In genomic region chr9:74952281-74953151, GRCh38 we compare ENCODE assay signal across 1 cellular context.
TF ChIP-seq lines count a peak whose summit lies in the region.

TSS of gene C9orf40 (minus strand) at chr9:74952912. CDS start at chr9:74952611, 301 bp downstream.

TF ChIP-seq in HepG2, 621 proteins besides CTCF, POLR2A, EP300 and RAD21 (continued from another document and continues in another):
- peak; percentile 91 for TF ChIP-seq ZFY (CRISPR knock-in tag; IDR thresholded peaks at IDR 0.05)
- TF ChIP-seq, protein P1, sequence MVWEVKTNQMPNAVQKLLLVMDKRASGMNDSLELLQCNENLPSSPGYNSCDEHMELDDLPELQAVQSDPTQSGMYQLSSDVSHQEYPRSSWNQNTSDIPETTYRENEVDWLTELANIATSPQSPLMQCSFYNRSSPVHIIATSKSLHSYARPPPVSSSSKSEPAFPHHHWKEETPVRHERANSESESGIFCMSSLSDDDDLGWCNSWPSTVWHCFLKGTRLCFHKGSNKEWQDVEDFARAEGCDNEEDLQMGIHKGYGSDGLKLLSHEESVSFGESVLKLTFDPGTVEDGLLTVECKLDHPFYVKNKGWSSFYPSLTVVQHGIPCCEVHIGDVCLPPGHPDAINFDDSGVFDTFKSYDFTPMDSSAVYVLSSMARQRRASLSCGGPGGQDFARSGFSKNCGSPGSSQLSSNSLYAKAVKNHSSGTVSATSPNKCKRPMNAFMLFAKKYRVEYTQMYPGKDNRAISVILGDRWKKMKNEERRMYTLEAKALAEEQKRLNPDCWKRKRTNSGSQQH (CRISPR knock-in tag; IDR thresholded peaks at IDR 0.05; ENCODE audit: low read depth): peak; percentile 74
- TF ChIP-seq GMEB2 (CRISPR knock-in tag; IDR thresholded peaks at IDR 0.05; ENCODE audit: low read depth): 0 out of 2 replicates have a peak, but pooled peaks have one; percentile 45
- TF ChIP-seq, protein P2, sequence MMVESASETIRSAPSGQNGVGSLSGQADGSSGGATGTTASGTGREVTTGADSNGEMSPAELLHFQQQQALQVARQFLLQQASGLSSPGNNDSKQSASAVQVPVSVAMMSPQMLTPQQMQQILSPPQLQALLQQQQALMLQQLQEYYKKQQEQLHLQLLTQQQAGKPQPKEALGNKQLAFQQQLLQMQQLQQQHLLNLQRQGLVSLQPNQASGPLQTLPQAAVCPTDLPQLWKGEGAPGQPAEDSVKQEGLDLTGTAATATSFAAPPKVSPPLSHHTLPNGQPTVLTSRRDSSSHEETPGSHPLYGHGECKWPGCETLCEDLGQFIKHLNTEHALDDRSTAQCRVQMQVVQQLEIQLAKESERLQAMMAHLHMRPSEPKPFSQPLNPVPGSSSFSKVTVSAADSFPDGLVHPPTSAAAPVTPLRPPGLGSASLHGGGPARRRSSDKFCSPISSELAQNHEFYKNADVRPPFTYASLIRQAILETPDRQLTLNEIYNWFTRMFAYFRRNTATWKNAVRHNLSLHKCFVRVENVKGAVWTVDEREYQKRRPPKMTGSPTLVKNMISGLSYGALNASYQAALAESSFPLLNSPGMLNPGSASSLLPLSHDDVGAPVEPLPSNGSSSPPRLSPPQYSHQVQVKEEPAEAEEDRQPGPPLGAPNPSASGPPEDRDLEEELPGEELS (CRISPR knock-in tag; IDR thresholded peaks at IDR 0.05): 0 out of 2 replicates have a peak, but pooled peaks have one; percentile 4
- TF ChIP-seq THAP11 (CRISPR knock-in tag; IDR thresholded peaks at IDR 0.05): peak; percentile 47
- peak; percentile 68 for TF ChIP-seq SALL1 (CRISPR knock-in tag; IDR thresholded peaks at IDR 0.05)
- TF ChIP-seq PLRG1 (conservative IDR thresholded peaks at IDR 0.05): no peak
- no peak; the same call in 1 of the 2 replicates for TF ChIP-seq ZNF432 (CRISPR knock-in tag; IDR thresholded peaks at IDR 0.05; ENCODE audit: borderline replicate concordance)
- TF ChIP-seq ZBED4 (CRISPR knock-in tag; IDR thresholded peaks at IDR 0.05; ENCODE audit: borderline replicate concordance): no peak; the same call in 1 of the 2 replicates
- no peak for TF ChIP-seq ZNF572 (CRISPR knock-in tag; IDR thresholded peaks at IDR 0.05)
- no peak for TF ChIP-seq FOSL2 (CRISPR knock-in tag; IDR thresholded peaks at IDR 0.05)
- TF ChIP-seq XRCC5 (optimal IDR thresholded peaks at IDR 0.05; ENCODE audit: low read length): peak; percentile 87
- TF ChIP-seq ZNF816 (CRISPR knock-in tag; IDR thresholded peaks at IDR 0.05; ENCODE audit: borderline replicate concordance): peak; percentile 22; the same call in 1 of the 2 replicates
- TF ChIP-seq FOSL1 (CRISPR knock-in tag; IDR thresholded peaks at IDR 0.05; ENCODE audit: borderline replicate concordance): no peak; the same call in 1 of the 2 replicates
- no peak for TF ChIP-seq AKNA (CRISPR knock-in tag; IDR thresholded peaks at IDR 0.05; ENCODE audit: borderline replicate concordance)
- peak; percentile 17; the same call in 1 of the 2 replicates for TF ChIP-seq JUN (CRISPR knock-in tag; IDR thresholded peaks at IDR 0.05)
- no peak; the same call in none of the 2 replicates for TF ChIP-seq REPIN1 (CRISPR knock-in tag; IDR thresholded peaks at IDR 0.05; ENCODE audit: borderline replicate concordance, low read depth)
- TF ChIP-seq SUZ12 (IDR thresholded peaks at IDR 0.05; ENCODE audit: low read depth, low read length): no peak
- TF ChIP-seq, protein P3, sequence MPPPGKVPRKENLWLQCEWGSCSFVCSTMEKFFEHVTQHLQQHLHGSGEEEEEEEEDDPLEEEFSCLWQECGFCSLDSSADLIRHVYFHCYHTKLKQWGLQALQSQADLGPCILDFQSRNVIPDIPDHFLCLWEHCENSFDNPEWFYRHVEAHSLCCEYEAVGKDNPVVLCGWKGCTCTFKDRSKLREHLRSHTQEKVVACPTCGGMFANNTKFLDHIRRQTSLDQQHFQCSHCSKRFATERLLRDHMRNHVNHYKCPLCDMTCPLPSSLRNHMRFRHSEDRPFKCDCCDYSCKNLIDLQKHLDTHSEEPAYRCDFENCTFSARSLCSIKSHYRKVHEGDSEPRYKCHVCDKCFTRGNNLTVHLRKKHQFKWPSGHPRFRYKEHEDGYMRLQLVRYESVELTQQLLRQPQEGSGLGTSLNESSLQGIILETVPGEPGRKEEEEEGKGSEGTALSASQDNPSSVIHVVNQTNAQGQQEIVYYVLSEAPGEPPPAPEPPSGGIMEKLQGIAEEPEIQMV (CRISPR knock-in tag; IDR thresholded peaks at IDR 0.05; ENCODE audit: low read depth): peak; percentile 46; the same call in 1 of the 2 replicates
- TF ChIP-seq MAFG (CRISPR knock-in tag; IDR thresholded peaks at IDR 0.05): no peak
- peak; percentile 85 for TF ChIP-seq MYC (CRISPR knock-in tag; IDR thresholded peaks at IDR 0.05; ENCODE audit: borderline replicate concordance)
- TF ChIP-seq ISL2 (CRISPR knock-in tag; IDR thresholded peaks at IDR 0.05): peak; percentile 54
- TF ChIP-seq ARNT2 (CRISPR knock-in tag; IDR thresholded peaks at IDR 0.05; ENCODE audit: low read depth): no peak; the same call in 1 of the 2 replicates
- TF ChIP-seq ZNF17 (CRISPR knock-in tag; IDR thresholded peaks at IDR 0.05): no peak
- TF ChIP-seq TGIF2 (CRISPR knock-in tag; IDR thresholded peaks at IDR 0.05): peak; percentile 74; the same call in 1 of the 2 replicates
- TF ChIP-seq EZH2 (conservative IDR thresholded peaks at IDR 0.05; ENCODE audit: low read depth, low read length): no peak
- peak; percentile 54; the same call in 1 of the 2 replicates for TF ChIP-seq MIXL1 (CRISPR knock-in tag; IDR thresholded peaks at IDR 0.05)
- TF ChIP-seq, protein P4, sequence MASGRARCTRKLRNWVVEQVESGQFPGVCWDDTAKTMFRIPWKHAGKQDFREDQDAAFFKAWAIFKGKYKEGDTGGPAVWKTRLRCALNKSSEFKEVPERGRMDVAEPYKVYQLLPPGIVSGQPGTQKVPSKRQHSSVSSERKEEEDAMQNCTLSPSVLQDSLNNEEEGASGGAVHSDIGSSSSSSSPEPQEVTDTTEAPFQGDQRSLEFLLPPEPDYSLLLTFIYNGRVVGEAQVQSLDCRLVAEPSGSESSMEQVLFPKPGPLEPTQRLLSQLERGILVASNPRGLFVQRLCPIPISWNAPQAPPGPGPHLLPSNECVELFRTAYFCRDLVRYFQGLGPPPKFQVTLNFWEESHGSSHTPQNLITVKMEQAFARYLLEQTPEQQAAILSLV (CRISPR knock-in tag; IDR thresholded peaks at IDR 0.05; ENCODE audit: borderline replicate concordance): peak; percentile 86; the same call in 1 of the 2 replicates
- TF ChIP-seq MEF2D (CRISPR knock-in tag; IDR thresholded peaks at IDR 0.05): peak; percentile 27; the same call in 1 of the 2 replicates
- peak; percentile 58; the same call in 1 of the 2 replicates for TF ChIP-seq NFAT5 (CRISPR knock-in tag; IDR thresholded peaks at IDR 0.05)
- TF ChIP-seq ZNF781 (CRISPR knock-in tag; IDR thresholded peaks at IDR 0.05; ENCODE audit: borderline replicate concordance, not compliant biosample characterization): no peak
- TF ChIP-seq ELF4 (CRISPR knock-in tag; IDR thresholded peaks at IDR 0.05; ENCODE audit: borderline replicate concordance): no peak; the same call in 1 of the 2 replicates
- peak; percentile 49 for TF ChIP-seq STAG1 (CRISPR knock-in tag; IDR thresholded peaks at IDR 0.05)
- TF ChIP-seq ZNF354B (CRISPR knock-in tag; IDR thresholded peaks at IDR 0.05): 0 out of 2 replicates have a peak, but pooled peaks have one; percentile 69
- TF ChIP-seq SRF (IDR thresholded peaks at IDR 0.05; ENCODE audit: low read depth, low read length): no peak
- peak; percentile 83 for TF ChIP-seq SAP130 (CRISPR knock-in tag; IDR thresholded peaks at IDR 0.05; ENCODE audit: low read depth)
- peak; percentile 46; the same call in 1 of the 2 replicates for TF ChIP-seq BRCA1 (CRISPR knock-in tag; IDR thresholded peaks at IDR 0.05)
